1 cellular context compared by ENCODE assay signal in the genomic region with DNA sequence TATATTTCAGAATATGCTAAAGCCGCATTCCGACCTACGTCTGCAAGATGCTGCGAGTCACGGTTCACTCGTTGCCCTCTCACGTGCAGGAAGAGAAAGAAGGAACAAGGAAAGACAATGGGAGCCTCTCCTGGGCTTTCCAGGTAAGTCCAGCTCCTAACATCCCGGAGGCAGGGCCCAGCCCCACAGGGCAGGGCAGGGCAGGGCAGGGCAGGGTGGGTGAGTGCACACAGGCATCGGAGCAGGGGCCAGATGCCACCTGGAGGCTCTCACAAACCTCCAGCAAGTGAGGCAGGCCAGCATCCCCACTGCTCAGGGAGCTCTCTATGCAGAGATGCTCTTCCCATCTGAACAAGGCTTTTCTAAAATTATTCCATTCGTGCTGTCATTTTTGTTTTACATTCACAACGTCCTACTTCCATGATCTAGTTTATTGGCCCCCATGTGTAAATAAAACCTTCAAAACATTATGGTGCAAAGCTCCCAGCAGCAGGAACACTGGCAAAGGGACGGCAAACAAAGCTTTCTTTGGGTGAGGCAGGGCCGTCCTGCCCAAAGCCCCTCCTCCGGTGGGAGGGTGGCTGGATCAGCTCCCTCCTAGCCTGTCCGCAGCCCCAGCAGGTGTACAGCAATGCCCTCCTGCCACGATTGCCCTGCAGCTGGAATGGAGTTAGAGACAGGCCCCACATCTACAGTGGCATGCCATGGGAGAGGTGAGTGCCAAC.
TF ChIP-seq lines count a peak whose summit lies in the region.

No MANE protein-coding gene starts in this region.

TF ChIP-seq in WTC11, 78 proteins besides CTCF, POLR2A, EP300 and RAD21 (continued from another document):
- TF ChIP-seq AFF4 (CRISPR knock-in tag; IDR thresholded peaks at IDR 0.05; ENCODE audit: borderline replicate concordance) (no peak), NFE2L1 (CRISPR knock-in tag; IDR thresholded peaks at IDR 0.05) (no peak), TEAD4 (CRISPR knock-in tag; IDR thresholded peaks at IDR 0.05) (no peak)
